ENCODE assay signal across 13 cellular contexts in genomic region chr3:170049146-170050000, GRCh38. TPM values are rescaled to one million over a fixed set of nuclear protein-coding genes. Genes with fewer than 3 reads are reported as not detected.
DNase-seq lines count a peak whose midpoint lies in the region; TF ChIP-seq lines count a peak whose summit lies in the region.
"Had no signal": no experiment of that assay in that cellular context is flagged by ENCODE, and none has a peak within 500 bp of the region (broad histone marks: within the 10 kb centered on the region; RNA-seq: fewer than 3 reads in every experiment).

No MANE protein-coding gene starts in this region.

- H2BK120ac ChIP-seq in mesendoderm (ENCODE audit: low read depth, low read length): no peak overlapping the region

- H2AK5ac ChIP-seq in mesendoderm (ENCODE audit: low read length): no peak overlapping the region

- H3K4me3 ChIP-seq in epithelial cell of esophagus (ENCODE audit: low read length) (no peak overlapping the region), muscle layer of duodenum (ENCODE audit: low read depth in 1 of 2, low read length in 2 of 2) (no peak overlapping the region), mesendoderm (ENCODE audit: low read length) (no peak overlapping the region)
- H3K4me3 ChIP-seq: dorsolateral prefrontal cortex had no signal

- H3K4me1 ChIP-seq in muscle layer of duodenum (ENCODE audit: control insufficient read depth in 1 of 2, insufficient read depth in 2 of 2, low read length in 2 of 2) (no peaks in the 10 kb centered on the region), mesendoderm (ENCODE audit: control insufficient read depth, low read depth, low read length) (no peaks in the 10 kb centered on the region)

- no peak overlapping the region for H3K23ac ChIP-seq in mesendoderm (ENCODE audit: low read length)

- H3K27ac ChIP-seq in muscle layer of duodenum (ENCODE audit: low read length): peak overlapping the region; percentile 61
- H3K27ac ChIP-seq in mesendoderm (ENCODE audit: low read depth, low read length): no peak overlapping the region
- H3K27ac ChIP-seq: dorsolateral prefrontal cortex, HL-60 had no signal

- TF ChIP-seq CTCF in epithelial cell of esophagus (IDR thresholded peaks at IDR 0.05; ENCODE audit: insufficient read depth, low read depth, low read length, missing control alignments): no peak

- no peaks in the 10 kb centered on the region for H3K36me3 ChIP-seq in muscle layer of duodenum (ENCODE audit: control insufficient read depth in 1 of 2, insufficient read depth in 2 of 2, low read length in 2 of 2)
- H3K36me3 ChIP-seq in mesendoderm (ENCODE audit: control insufficient read depth, insufficient read depth, low read length): no peaks in the 10 kb centered on the region

- no peak overlapping the region for H3K56ac ChIP-seq in mesendoderm (ENCODE audit: low read length)

- no peaks in the 10 kb centered on the region for H3K79me1 ChIP-seq in mesendoderm (ENCODE audit: low read length)

- no CpG with 5 or more reads among the region's 10 CpGs for WGBS in mesendoderm (ENCODE audit: extremely low coverage, insufficient coverage, low lambda C conversion rate)

- in situ Hi-C loops in ACHN (cut with HindIII; ENCODE audit: low pct_ligation_motif_present, low pct_unique_long_range_greater_than_20kb, low sequenced_read_pairs): no loop called here

- H3K9me3 ChIP-seq in muscle layer of duodenum (ENCODE audit: control insufficient read depth in 1 of 2, low read length in 2 of 2): no peaks in the 10 kb centered on the region

- H3K9ac ChIP-seq in mesendoderm (ENCODE audit: low read length): no peak overlapping the region

- H3K4ac ChIP-seq in mesendoderm (ENCODE audit: low read depth, low read length): no peak overlapping the region

- DNase-seq in ACHN (peak; percentile 86), HT1080 (ENCODE audit: low read depth) (peak; percentile 89), epithelial cell of esophagus (ENCODE audit: low read depth) (peak; percentile 33), mesendoderm (no peak), DMS 273 treated with DMSO at 0.1 percent for 48 hours (lab: John Stamatoyannopoulos, UW) (no peak), anterior cingulate cortex (lab: John Stamatoyannopoulos, UW) (no peak), SK-N-DZ (ENCODE audit: low spot score) (no peak)
- DNase-seq: activated T-cell treated with anti-CD3 and anti-CD28 coated beads, Interleukin-2, amount 50 U/mL, for 4 hours; dorsolateral prefrontal cortex; stimulated activated CD4-positive, alpha-beta T cell treated with anti-CD3 and anti-CD28 coated beads, Interleukin-4, amount 100 ng/mL, for 24 hours; T-helper 9 cell had no signal

- H3K79me2 ChIP-seq in mesendoderm (ENCODE audit: control insufficient read depth, insufficient read depth, low read length): no peaks in the 10 kb centered on the region

- H2BK15ac ChIP-seq in mesendoderm (replicated peaks; ENCODE audit: low read depth): no peak overlapping the region

- H4K5ac ChIP-seq in mesendoderm (ENCODE audit: low read length): no peak overlapping the region

- H2BK5ac ChIP-seq in mesendoderm (ENCODE audit: low read length): no peak overlapping the region

- H3K27me3 ChIP-seq in muscle layer of duodenum (ENCODE audit: low read depth, low read length): no peaks in the 10 kb centered on the region
- no peaks in the 10 kb centered on the region for H3K27me3 ChIP-seq in mesendoderm (ENCODE audit: insufficient read depth, low read length, poor library complexity)
- H3K27me3 ChIP-seq: dorsolateral prefrontal cortex had no signal

- no peak overlapping the region for H3K18ac ChIP-seq in mesendoderm (ENCODE audit: low read length)

- no peak overlapping the region for H4K8ac ChIP-seq in mesendoderm (ENCODE audit: low read depth, low read length)

- no peak overlapping the region for H3K4me2 ChIP-seq in mesendoderm (ENCODE audit: low read length)

RNA-seq across cellular contexts. Expression of gene GPR160, which starts 11.6 kb away (rescaled TPM):
- 2.8 and 4.2 TPM in 2 replicates for total RNA-seq in HT1080 (2014; rRNA removed; shearing (Covaris generic))
- polyA plus RNA-seq in HT1080 (2015; cell fraction: cytosol; rRNA removed): 10.8 and 12.3 TPM in 2 replicates
- polyA plus RNA-seq in HT1080 (2015; cell fraction: nucleus; rRNA removed): 2.6 and 3.9 TPM in 2 replicates
- 9.7 TPM for polyA plus RNA-seq in mesendoderm (2013, experiment 1 of 2)
- 9.5 TPM for polyA plus RNA-seq in mesendoderm (2013, experiment 2 of 2)
- polyA plus RNA-seq in SK-N-DZ (2014; cell fraction: cytosol; rRNA removed): 0.28 and 1.1 TPM in 2 replicates
- polyA plus RNA-seq in SK-N-DZ (2014; cell fraction: nucleus; rRNA removed): 0.23 TPM in 1 of 2 replicates, not detected in the other

Comparison
In these comparisons a context has a peak if more than half of its experiments do, and no peak if none do; other contexts are left out.
1. DNase-seq: peak in ACHN (single experiment), HT1080 (single experiment) and epithelial cell of esophagus (single experiment); none in mesendoderm (single experiment), DMS 273 treated with DMSO at 0.1 percent for 48 hours (single experiment), anterior cingulate cortex (0 of 58) and SK-N-DZ (single experiment).